Comparison of ENCODE assay signal across 8 cellular contexts in genomic region chr17:18858567-18859245, GRCh38. TPM values are rescaled to one million over a fixed set of nuclear protein-coding genes. Genes with fewer than 3 reads are reported as not detected.
DNase-seq lines count a peak whose midpoint lies in the region; ATAC-seq, FAIRE-seq and TF ChIP-seq lines count a peak whose summit lies in the region.

No MANE protein-coding gene starts in this region.

- H3K4me1 Mint-ChIP-seq in T-cell: peaks cover 57 to 62% (median 58%) of the 10 kb centered on the region in 3 donors

- CTCF ChIA-PET in T-cell (lab: Charles Lee): interaction anchor here (0.6 to 1.4 kb wide), 3 partner anchors 233 to 1340 kb away, joined by 3 to 4 read pairs (median 3); no protein-coding TSS in a partner anchor

- ATAC-seq in T-cell (replicated peaks in 1 of 4) (no peak), HG03457 (IDR thresholded peaks at IDR 0.05; ENCODE audit: unreplicated experiment) (no peak)

- FAIRE-seq in GM19239 (lab: Jason Lieb, UNC): peak; percentile 82

- no peak for TF ChIP-seq CTCF in fibroblast of villous mesenchyme (IDR thresholded peaks at IDR 0.05; ENCODE audit: insufficient read depth, low read depth, low read length)

- H3K36me3 Mint-ChIP-seq in T-cell: peaks cover 3% of the 10 kb centered on the region

- H3K9me3 Mint-ChIP-seq in T-cell: no peaks in the 10 kb centered on the region

- peak overlapping the region; percentile 76 for H3K4me3 ChIP-seq in fibroblast of villous mesenchyme (ENCODE audit: low read depth, low read length)
- peak overlapping the region; percentile 66 for H3K4me3 ChIP-seq in skeletal muscle cell (ENCODE audit: low read depth, low read length)

- DNase-seq in GM19239 (ENCODE audit: insufficient read length, low spot score): no peak
- no peak for DNase-seq in T-cell
- peak; percentile 21 for DNase-seq in fibroblast of villous mesenchyme (ENCODE audit: low read depth)
- no peak for DNase-seq in skeletal muscle cell (ENCODE audit: low read depth)
- no peak for DNase-seq in NCI-H2171 (lab: John Stamatoyannopoulos, UW)
- DNase-seq in NCI-H748 (lab: John Stamatoyannopoulos, UW; ENCODE audit: unreplicated experiment): no peak
- no peak for DNase-seq in COR-L47 (lab: John Stamatoyannopoulos, UW)

- POLR2A ChIA-PET in T-cell (lab: Charles Lee): interaction anchor here in 1 of 2 donors (0.6 to 0.8 kb wide), 2 partner anchors 9 to 68 kb away, joined by 4 read pairs; no protein-coding TSS in a partner anchor

- H3K27ac Mint-ChIP-seq in T-cell: peak overlapping the region; percentile 72 to 74

- no peaks in the 10 kb centered on the region for H3K27me3 Mint-ChIP-seq in T-cell

- H3K4me3 Mint-ChIP-seq in T-cell: peak overlapping the region; percentile 85 to 94 (median 91)

RNA-seq across cellular contexts. Expression of gene PRPSAP2, which starts 0.8 kb away (rescaled TPM):
- total RNA-seq in T-cell (10 to 100 TPM; 27.4 to 49.6 (median 39.6) TPM), fibroblast of villous mesenchyme (37.7 and 51.4 TPM in 2 replicates)
